ENCODE assay signal across 9 cellular contexts in the genomic region with DNA sequence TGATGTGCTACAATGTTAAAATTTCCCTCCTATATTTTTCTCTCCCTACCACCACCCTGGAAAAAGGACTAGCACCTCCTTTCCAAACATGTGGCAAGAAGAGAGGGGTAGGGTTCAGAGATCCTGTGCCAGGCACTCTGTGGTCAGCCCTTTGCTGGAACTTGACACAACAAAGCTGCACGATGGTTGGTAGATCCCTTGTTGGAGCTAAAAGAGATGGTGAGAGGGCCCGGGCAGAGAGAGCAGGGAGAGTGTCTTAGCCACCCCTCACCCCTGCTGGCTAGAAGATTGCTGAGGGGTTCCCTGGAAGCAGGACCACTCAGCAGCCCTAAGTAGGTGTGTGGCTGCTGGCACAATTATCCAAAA. TPM values are rescaled to one million over a fixed set of nuclear protein-coding genes. Genes with fewer than 3 reads are reported as not detected.
DNase-seq lines count a peak whose midpoint lies in the region; ATAC-seq and TF ChIP-seq lines count a peak whose summit lies in the region.
"Had no signal": no experiment of that assay in that cellular context is flagged by ENCODE, and none has a peak within 500 bp of the region (broad histone marks: within the 10 kb centered on the region; RNA-seq: fewer than 3 reads in every experiment).

No MANE protein-coding gene starts in this region.

- H3K9me3 ChIP-seq in adipocyte (ENCODE audit: control insufficient read depth, low read length) (no peaks in the 10 kb centered on the region), mucosa of rectum (ENCODE audit: control insufficient read depth in 2 of 2, low read length in 2 of 2) (no peaks in the 10 kb centered on the region), tibial nerve (no peaks in the 10 kb centered on the region)

- H3K4me3 ChIP-seq in adipocyte (ENCODE audit: low read length): no peak overlapping the region
- H3K4me3 ChIP-seq in mucosa of rectum (ENCODE audit: low read length in 2 of 2): no peak overlapping the region
- H3K4me3 ChIP-seq in tibial nerve: no peak overlapping the region

- peak overlapping the region; percentile 94 for H3K27ac Mint-ChIP-seq in activated T-cell treated with anti-CD3 and anti-CD28 coated beads, Interleukin-2, amount 50 U/mL, for 24 hours

- H3K4me1 ChIP-seq in adipocyte (ENCODE audit: control insufficient read depth, insufficient read depth, low read length): peaks cover 33% of the 10 kb centered on the region
- peaks cover 41 to 44% of the 10 kb centered on the region in 2 donors for H3K4me1 ChIP-seq in mucosa of rectum (ENCODE audit: control insufficient read depth in 2 of 2, insufficient read depth in 2 of 2, low read length in 2 of 2)
- peaks cover 0 to 38% (median 26%) of the 10 kb centered on the region in 4 donors for H3K4me1 ChIP-seq in tibial nerve

- no peak for TF ChIP-seq CTCF in tibial nerve (IDR thresholded peaks at IDR 0.05)

- no peak for ATAC-seq in GM19463 (IDR thresholded peaks at IDR 0.05; ENCODE audit: unreplicated experiment)

- no peaks in the 10 kb centered on the region for H3K36me3 ChIP-seq in adipocyte (ENCODE audit: control insufficient read depth, insufficient read depth, low read length, severe bottlenecking)
- no peaks in the 10 kb centered on the region for H3K36me3 ChIP-seq in mucosa of rectum (ENCODE audit: control insufficient read depth in 2 of 2, insufficient read depth in 2 of 2, low read length in 2 of 2)
- no peaks in the 10 kb centered on the region for H3K36me3 ChIP-seq in tibial nerve

- H3K9ac ChIP-seq in adipocyte (ENCODE audit: low read length): peak overlapping the region; percentile 12
- peak overlapping the region; percentile 1 to 12 for H3K9ac ChIP-seq in mucosa of rectum (ENCODE audit: low read depth in 1 of 2, low read length in 2 of 2)

- no peak for TF ChIP-seq POLR2A in tibial nerve (IDR thresholded peaks at IDR 0.05)

- H3K27me3 ChIP-seq in adipocyte (replicated peaks; ENCODE audit: control insufficient read depth, insufficient read depth, low read length) (no peaks in the 10 kb centered on the region), mucosa of rectum (ENCODE audit: control insufficient read depth in 2 of 2, insufficient read depth in 2 of 2, low read length in 2 of 2) (no peaks in the 10 kb centered on the region), tibial nerve (no peaks in the 10 kb centered on the region)

- H3K27ac ChIP-seq in mucosa of rectum (ENCODE audit: low read depth in 2 of 2, low read length in 2 of 2): peak overlapping the region; percentile 75 to 92
- H3K27ac ChIP-seq in tibial nerve: peak overlapping the region in 3 of 4 donors; percentile 93 to 95 (median 94)

- no peak for DNase-seq in activated T-cell treated with anti-CD3 and anti-CD28 coated beads, Interleukin-2, amount 50 U/mL, for 24 hours
- no peak for DNase-seq in activated T-cell treated with anti-CD3 and anti-CD28 coated beads, Interleukin-2, amount 50 U/mL, for 1 hour
- no peak for DNase-seq in adipocyte (ENCODE audit: low read depth)
- DNase-seq in tibial nerve (ENCODE audit: low spot score in 2 of 2): no peak
- no peak for DNase-seq in SHP77 treated with DMSO at 0.1 percent for 48 hours (lab: John Stamatoyannopoulos, UW)
- DNase-seq in H4 (ENCODE audit: low spot score): no peak
- DNase-seq: effector memory CD4-positive, alpha-beta T cell had no signal

- H3K9me3 Mint-ChIP-seq in activated T-cell treated with anti-CD3 and anti-CD28 coated beads, Interleukin-2, amount 50 U/mL, for 24 hours: no peaks in the 10 kb centered on the region

- no peaks in the 10 kb centered on the region for H3K27me3 Mint-ChIP-seq in activated T-cell treated with anti-CD3 and anti-CD28 coated beads, Interleukin-2, amount 50 U/mL, for 24 hours

- peaks cover 9% of the 10 kb centered on the region for H3K36me3 Mint-ChIP-seq in activated T-cell treated with anti-CD3 and anti-CD28 coated beads, Interleukin-2, amount 50 U/mL, for 24 hours (ENCODE audit: low read depth)

- H3K4me1 Mint-ChIP-seq in activated T-cell treated with anti-CD3 and anti-CD28 coated beads, Interleukin-2, amount 50 U/mL, for 24 hours (ENCODE audit: low read depth): peaks cover 55% of the 10 kb centered on the region

- 49 to 51% methylated on average over 2 of the region's 2 CpGs for WGBS in tibial nerve, 2 donors

- H3K4me3 Mint-ChIP-seq in activated T-cell treated with anti-CD3 and anti-CD28 coated beads, Interleukin-2, amount 50 U/mL, for 24 hours: no peak overlapping the region

- TF ChIP-seq EP300 in tibial nerve (IDR thresholded peaks at IDR 0.05): no peak

RNA-seq across cellular contexts. Expression of gene SSBP3, which starts 2.5 kb away (rescaled TPM):
- total RNA-seq in tibial nerve: 10 to 100 TPM; 32.0 to 70.2 (median 60.3) TPM
- 13.6 and 13.7 TPM in 2 replicates for total RNA-seq in H4 (2014; rRNA removed; shearing (Covaris generic))
